In genomic region chr10:6602021-6602699, GRCh38 we compare ENCODE assay signal across 18 cellular contexts. TPM values are rescaled to one million over a fixed set of nuclear protein-coding genes. Genes with fewer than 3 reads are reported as not detected.
DNase-seq lines count a peak whose midpoint lies in the region; ATAC-seq and TF ChIP-seq lines count a peak whose summit lies in the region.
"Had no signal": no experiment of that assay in that cellular context is flagged by ENCODE, and none has a peak within 500 bp of the region (broad histone marks: within the 10 kb centered on the region; RNA-seq: fewer than 3 reads in every experiment).

No MANE protein-coding gene starts in this region.

- H3K27ac ChIP-seq in CD8-positive, alpha-beta memory T cell (ENCODE audit: low read depth, low read length), result no peak overlapping the region
- H3K27ac ChIP-seq in substantia nigra (ENCODE audit: low read depth, low read length, poor library complexity, severe bottlenecking) (peak overlapping the region; percentile 82), brain microvascular endothelial cell (no peak overlapping the region)
- H3K27ac ChIP-seq: A549, C4-2B had no signal

- TF ChIP-seq CTCF in brain microvascular endothelial cell (IDR thresholded peaks at IDR 0.05; ENCODE audit: low read depth, low read length, missing control alignments), result no peak

- peaks cover 9% of the 10 kb centered on the region for H3K9me3 Mint-ChIP-seq in activated T-cell treated with anti-CD3 and anti-CD28 coated beads, Interleukin-2, amount 50 U/mL, for 24 hours
- H3K9me3 Mint-ChIP-seq in CD8-positive, alpha-beta memory T cell, result no peaks in the 10 kb centered on the region
- H3K9me3 Mint-ChIP-seq in activated naive CD8-positive, alpha-beta T cell treated with anti-CD3 and anti-CD28 coated beads, Interleukin-2, amount 10 ng/mL, durations not matched to agents 7 days and 5 days, result no peaks in the 10 kb centered on the region

- CTCF ChIA-PET in CD8-positive, alpha-beta memory T cell (lab: Charles Lee), result interaction anchor here (0.6 to 4.2 kb wide), 21 partner anchors 9 to 443 kb away, joined by 3 to 39 read pairs (median 5); no protein-coding TSS in a partner anchor

- H3K4me3 ChIP-seq in CD8-positive, alpha-beta memory T cell (ENCODE audit: low read length), result no peak overlapping the region
- no peak overlapping the region for H3K4me3 ChIP-seq in brain microvascular endothelial cell (ENCODE audit: low read depth, low read length)
- H3K4me3 ChIP-seq: A549, GM12878 had no signal

- H3K27me3 ChIP-seq in CD8-positive, alpha-beta memory T cell (ENCODE audit: insufficient read depth, low read length, poor library complexity, severe bottlenecking), result no peaks in the 10 kb centered on the region
- H3K27me3 ChIP-seq in brain microvascular endothelial cell (replicated peaks), result no peaks in the 10 kb centered on the region

- POLR2A ChIA-PET in CD8-positive, alpha-beta memory T cell (lab: Charles Lee), result no interaction called here
- POLR2A ChIA-PET in activated naive CD8-positive, alpha-beta T cell treated with anti-CD3 and anti-CD28 coated beads, Interleukin-2, amount 10 ng/mL, durations not matched to agents 7 days and 5 days (lab: Charles Lee), result interaction anchor here (0.9 to 16.7 kb wide), 9 partner anchors 13 to 156 kb away, joined by 3 to 382 read pairs (median 4); partner anchors contain the start of gene PRKCQ

- H3K4me1 Mint-ChIP-seq in activated T-cell treated with anti-CD3 and anti-CD28 coated beads, Interleukin-2, amount 50 U/mL, for 24 hours (ENCODE audit: low read depth), result peaks cover 62% of the 10 kb centered on the region
- H3K4me1 Mint-ChIP-seq in CD8-positive, alpha-beta memory T cell, result peaks cover 57 to 69% (median 69%) of the 10 kb centered on the region in 3 donors
- H3K4me1 Mint-ChIP-seq in activated naive CD8-positive, alpha-beta T cell treated with anti-CD3 and anti-CD28 coated beads, Interleukin-2, amount 10 ng/mL, durations not matched to agents 7 days and 5 days, result peaks cover 62% of the 10 kb centered on the region

- in situ Hi-C loops in brain microvascular endothelial cell (cut with HindIII; ENCODE audit: low pct_ligation_motif_present, low sequenced_read_pairs), result no loop called here

- H3K36me3 Mint-ChIP-seq in activated T-cell treated with anti-CD3 and anti-CD28 coated beads, Interleukin-2, amount 50 U/mL, for 24 hours (ENCODE audit: low read depth), result peaks cover 32% of the 10 kb centered on the region
- peaks cover 11 to 26% (median 23%) of the 10 kb centered on the region in 3 donors for H3K36me3 Mint-ChIP-seq in CD8-positive, alpha-beta memory T cell
- peaks cover 29% of the 10 kb centered on the region for H3K36me3 Mint-ChIP-seq in activated naive CD8-positive, alpha-beta T cell treated with anti-CD3 and anti-CD28 coated beads, Interleukin-2, amount 10 ng/mL, durations not matched to agents 7 days and 5 days

- no peaks in the 10 kb centered on the region for H3K36me3 ChIP-seq in CD8-positive, alpha-beta memory T cell (ENCODE audit: insufficient read depth, low read length)
- H3K36me3 ChIP-seq in brain microvascular endothelial cell (replicated peaks), result no peaks in the 10 kb centered on the region

- ATAC-seq in activated naive CD8-positive, alpha-beta T cell treated with anti-CD3 and anti-CD28 coated beads, Interleukin-2, amount 10 ng/mL, durations not matched to agents 7 days and 5 days (ENCODE audit: low read depth), result no peak
- ATAC-seq: A549, GM12878 had no signal

- H3K4me1 ChIP-seq in CD8-positive, alpha-beta memory T cell (ENCODE audit: insufficient read depth, low read length), result peaks cover 51% of the 10 kb centered on the region
- H3K4me1 ChIP-seq: A549 had no signal

- no peaks in the 10 kb centered on the region for H3K27me3 Mint-ChIP-seq in activated T-cell treated with anti-CD3 and anti-CD28 coated beads, Interleukin-2, amount 50 U/mL, for 24 hours
- H3K27me3 Mint-ChIP-seq in CD8-positive, alpha-beta memory T cell, result peaks cover 0 to 1% of the 10 kb centered on the region in 2 donors
- no peaks in the 10 kb centered on the region for H3K27me3 Mint-ChIP-seq in activated naive CD8-positive, alpha-beta T cell treated with anti-CD3 and anti-CD28 coated beads, Interleukin-2, amount 10 ng/mL, durations not matched to agents 7 days and 5 days

- peak overlapping the region; percentile 23 for H3K27ac Mint-ChIP-seq in activated T-cell treated with anti-CD3 and anti-CD28 coated beads, Interleukin-2, amount 50 U/mL, for 24 hours
- H3K27ac Mint-ChIP-seq in CD8-positive, alpha-beta memory T cell, result peak overlapping the region in 6 of 8 donors; percentile 0 to 86 (median 70)
- peak overlapping the region; percentile 78 for H3K27ac Mint-ChIP-seq in activated naive CD8-positive, alpha-beta T cell treated with anti-CD3 and anti-CD28 coated beads, Interleukin-2, amount 10 ng/mL, durations not matched to agents 7 days and 5 days

- no peaks in the 10 kb centered on the region for H3K9me3 ChIP-seq in CD8-positive, alpha-beta memory T cell (ENCODE audit: low read length)
- H3K9me3 ChIP-seq: A549 had no signal

- DNase-seq in activated T-cell treated with anti-CD3 and anti-CD28 coated beads, Interleukin-2, amount 50 U/mL, for 24 hours, result no peak
- DNase-seq in activated T-cell treated with anti-CD3 and anti-CD28 coated beads for 4 hours (no peak), substantia nigra (lab: John Stamatoyannopoulos, UW) (no peak), NCI-H524 treated with DMSO at 0.1 percent for 48 hours (lab: John Stamatoyannopoulos, UW) (no peak), brain microvascular endothelial cell (no peak)
- peak in 1 of 5 donors; percentile 55 for DNase-seq in CD8-positive, alpha-beta memory T cell
- DNase-seq in activated naive CD8-positive, alpha-beta T cell treated with anti-CD3 and anti-CD28 coated beads, Interleukin-2, amount 10 ng/mL, durations not matched to agents 7 days and 5 days, result no peak
- no peak for DNase-seq in activated effector memory CD4-positive, alpha-beta T cell treated with Interleukin-2 at 50 U/mL for 16 hours
- DNase-seq: DMS79, H7, KG1, NCI-H1105, NCI-H1694 treated with DMSO at 0.1 percent for 48 hours, NCI-H446, NCI-H748 treated with DMSO at 0.1 percent for 48 hours had no signal

- no peak overlapping the region for H3K4me3 Mint-ChIP-seq in activated T-cell treated with anti-CD3 and anti-CD28 coated beads, Interleukin-2, amount 50 U/mL, for 24 hours
- peak overlapping the region in 4 of 7 donors; percentile 0 to 53 (median 32) for H3K4me3 Mint-ChIP-seq in CD8-positive, alpha-beta memory T cell
- peak overlapping the region; percentile 59 for H3K4me3 Mint-ChIP-seq in activated naive CD8-positive, alpha-beta T cell treated with anti-CD3 and anti-CD28 coated beads, Interleukin-2, amount 10 ng/mL, durations not matched to agents 7 days and 5 days

RNA-seq across cellular contexts. Expression of gene PRKCQ, which starts 22.1 kb away (rescaled TPM):
- 10 to 100 TPM; 44.1 to 46.7 TPM for total RNA-seq in CD8-positive, alpha-beta memory T cell
- 55.3 TPM for polyA plus RNA-seq in CD8-positive, alpha-beta memory T cell
- total RNA-seq in activated naive CD8-positive, alpha-beta T cell treated with anti-CD3 and anti-CD28 coated beads, Interleukin-2, amount 10 ng/mL, durations not matched to agents 7 days and 5 days, result 10 to 100 TPM; 61.2 to 61.8 TPM

Comparison
In these comparisons a context has a peak if more than half of its experiments do, and no peak if none do; other contexts are left out.
1. H3K27ac Mint-ChIP-seq: peak in every context shown above with its lines; median percentile 78 in activated naive CD8-positive, alpha-beta T cell treated with anti-CD3 and anti-CD28 coated beads, Interleukin-2, amount 10 ng/mL, durations not matched to agents 7 days and 5 days; 70 in CD8-positive, alpha-beta memory T cell; 23 in activated T-cell treated with anti-CD3 and anti-CD28 coated beads, Interleukin-2, amount 50 U/mL, for 24 hours.